ENCODE assay signal across 9 cellular contexts in the genomic region with DNA sequence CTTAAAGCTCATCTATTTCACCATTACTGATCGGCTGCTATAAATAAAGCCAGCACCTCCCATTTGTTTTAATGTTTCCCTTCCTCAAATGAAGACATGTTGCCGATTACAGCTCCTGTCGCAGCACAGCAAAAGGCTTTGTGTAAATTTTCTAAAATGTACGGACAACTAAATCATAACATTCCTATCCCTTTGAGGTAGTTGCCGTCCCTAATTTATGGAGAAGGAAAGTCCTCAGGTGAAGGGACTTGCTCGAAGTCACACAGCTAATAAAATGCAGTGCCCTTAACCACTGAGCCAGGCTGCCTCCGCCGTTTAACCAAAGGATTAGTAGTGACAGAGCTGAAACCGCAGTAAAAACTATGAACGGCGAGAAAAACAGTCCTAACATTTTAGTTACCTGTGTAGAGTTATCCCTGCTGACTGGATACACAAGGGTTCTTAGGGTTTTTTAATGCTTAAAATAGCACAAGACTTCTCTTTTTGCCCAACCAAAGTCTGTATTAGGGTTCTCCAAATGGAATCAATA. TPM values are rescaled to one million over a fixed set of nuclear protein-coding genes. Genes with fewer than 3 reads are reported as not detected.
DNase-seq lines count a peak whose midpoint lies in the region; ATAC-seq and TF ChIP-seq lines count a peak whose summit lies in the region.
"Had no signal": no experiment of that assay in that cellular context is flagged by ENCODE, and none has a peak within 500 bp of the region (broad histone marks: within the 10 kb centered on the region; RNA-seq: fewer than 3 reads in every experiment).

No MANE protein-coding gene starts in this region.

- H3K27me3 Mint-ChIP-seq in CD8-positive, alpha-beta T cell (ENCODE audit: low read depth), result no peaks in the 10 kb centered on the region

- DNase-seq in CD8-positive, alpha-beta T cell, result peak in 2 of 7 experiments; percentile 24 to 29
- DNase-seq in Karpas-422 (no peak), body of pancreas (no peak), dedifferentiated amniotic fluid mesenchymal stem cell (ENCODE audit: extremely low spot score) (no peak), G401 (ENCODE audit: low spot score) (no peak), D341Med (ENCODE audit: low spot score) (no peak)

- H3K4me3 ChIP-seq in CD8-positive, alpha-beta T cell (ENCODE audit: low read depth, low read length), result peak overlapping the region; percentile 59
- H3K4me3 ChIP-seq in Karpas-422 (ENCODE audit: low read length), result peak overlapping the region; percentile 83
- H3K4me3 ChIP-seq in body of pancreas, result peak overlapping the region; percentile 76 to 93
- H3K4me3 ChIP-seq in mesodermal cell (ENCODE audit: extremely low read depth, insufficient read depth, low read length, poor library complexity, severe bottlenecking), result peak overlapping the region; percentile 80

- no peaks in the 10 kb centered on the region for H3K9me3 ChIP-seq in CD8-positive, alpha-beta T cell (ENCODE audit: low read length)
- H3K9me3 ChIP-seq in Karpas-422 (ENCODE audit: low read length), result no peaks in the 10 kb centered on the region
- H3K9me3 ChIP-seq in body of pancreas, result no peaks in the 10 kb centered on the region
- peaks cover 4% of the 10 kb centered on the region for H3K9me3 ChIP-seq in mesodermal cell (ENCODE audit: control insufficient read depth, low read length)

- CTCF ChIA-PET in CD8-positive, alpha-beta T cell (lab: Charles Lee), result interaction anchor here (0.8 to 3.6 kb wide), 10 partner anchors 8 to 140 kb away, joined by 3 to 20 read pairs (median 4); a partner anchor contains a TSS

- POLR2A ChIA-PET in CD8-positive, alpha-beta T cell (lab: Charles Lee), result interaction anchor here (0.6 to 1.9 kb wide), 6 partner anchors 9 to 32 kb away, joined by 3 to 8 read pairs (median 5); a partner anchor contains a TSS

- peak overlapping the region; percentile 87 for H3K4me3 Mint-ChIP-seq in CD8-positive, alpha-beta T cell

- 1 to 2% methylated on average over 11 of the region's 11 CpGs for WGBS in body of pancreas, 2 donors
- 4 to 7% methylated on average over 8 to 10 of the region's 11 CpGs for WGBS in mesodermal cell (ENCODE audit: insufficient coverage in 2 of 2), 2 experiments

- H4K20me1 ChIP-seq in Karpas-422 (ENCODE audit: insufficient read depth, low read depth, low read length), result no peaks in the 10 kb centered on the region

- H3K9me2 ChIP-seq in Karpas-422 (replicated peaks; ENCODE audit: insufficient read depth, low read length), result no peaks in the 10 kb centered on the region

- TF ChIP-seq CTCF in CD8-positive, alpha-beta T cell (IDR thresholded peaks at IDR 0.05), result no peak
- no peak for TF ChIP-seq CTCF in body of pancreas (IDR thresholded peaks at IDR 0.05)

- in situ Hi-C loops in G401 (cut with HindIII; ENCODE audit: low sequenced_read_pairs), result no loop called here

- no peaks in the 10 kb centered on the region for H3K27me3 ChIP-seq in CD8-positive, alpha-beta T cell (ENCODE audit: insufficient read depth, low read length)
- no peaks in the 10 kb centered on the region for H3K27me3 ChIP-seq in Karpas-422 (ENCODE audit: low read length)
- no peaks in the 10 kb centered on the region for H3K27me3 ChIP-seq in body of pancreas

- intact Hi-C loops in CD8-positive, alpha-beta T cell (cut with DNase I, micrococcal nuclease), result loop anchor here (1.0 to 10.0 kb wide), 3 partner anchors 152 to 717 kb away; no protein-coding TSS in a partner anchor
- intact Hi-C loops in body of pancreas (cut with DNase I), result no loop called here

- peak; percentile 30 for ATAC-seq in CD8-positive, alpha-beta T cell
- ATAC-seq in body of pancreas, result no peak
- ATAC-seq in GM21390 (IDR thresholded peaks at IDR 0.05; ENCODE audit: unreplicated experiment), result no peak

- H3K36me3 Mint-ChIP-seq in CD8-positive, alpha-beta T cell, result peaks cover 23% of the 10 kb centered on the region

- peak overlapping the region; percentile 75 for H2AFZ ChIP-seq in Karpas-422 (ENCODE audit: low read length)

- no peaks in the 10 kb centered on the region for H3K36me3 ChIP-seq in CD8-positive, alpha-beta T cell (ENCODE audit: insufficient read depth, low read length)
- H3K36me3 ChIP-seq in Karpas-422 (ENCODE audit: insufficient read depth, low read length) (no peaks in the 10 kb centered on the region), body of pancreas (replicated peaks in 1 of 2; ENCODE audit: insufficient read depth in 1 of 2, low read depth in 2 of 2) (peaks cover 0 to 13% of the 10 kb centered on the region in 2 donors), mesodermal cell (ENCODE audit: control insufficient read depth, insufficient read depth, low read length) (peaks cover 18% of the 10 kb centered on the region)

- H3K4me1 ChIP-seq in CD8-positive, alpha-beta T cell (ENCODE audit: insufficient read depth, low read length), result peaks cover 8% of the 10 kb centered on the region
- H3K4me1 ChIP-seq in Karpas-422 (ENCODE audit: low read length) (peaks cover 12% of the 10 kb centered on the region), body of pancreas (peaks cover 18% of the 10 kb centered on the region), mesodermal cell (ENCODE audit: control insufficient read depth, insufficient read depth, low read length, poor library complexity, severe bottlenecking) (peaks cover 6% of the 10 kb centered on the region)

- H3K4me2 ChIP-seq in Karpas-422 (ENCODE audit: low read depth, low read length, poor library complexity, severe bottlenecking), result peak overlapping the region; percentile 98

- no peak for TF ChIP-seq POLR2A in body of pancreas (IDR thresholded peaks at IDR 0.05)

- H3K27ac ChIP-seq in CD8-positive, alpha-beta T cell (ENCODE audit: low read depth, low read length), result peak overlapping the region; percentile 55
- H3K27ac ChIP-seq in Karpas-422 (ENCODE audit: low read length), result no peak overlapping the region
- peak overlapping the region; percentile 72 to 96 (median 89) for H3K27ac ChIP-seq in body of pancreas
- H3K27ac ChIP-seq in mesodermal cell (ENCODE audit: low read depth, low read length, severe bottlenecking), result peak overlapping the region; percentile 23

- peak overlapping the region; percentile 79 for H3K9ac ChIP-seq in Karpas-422 (ENCODE audit: low read length)

- H3K27ac Mint-ChIP-seq in CD8-positive, alpha-beta T cell, result peak overlapping the region; percentile 85

- H3K79me2 ChIP-seq in Karpas-422 (ENCODE audit: low read length), result no peaks in the 10 kb centered on the region

- H3K9me3 Mint-ChIP-seq in CD8-positive, alpha-beta T cell, result no peaks in the 10 kb centered on the region

- peaks cover 9% of the 10 kb centered on the region for H3K4me1 Mint-ChIP-seq in CD8-positive, alpha-beta T cell (ENCODE audit: low read depth)

RNA-seq across cellular contexts. Expression of a gene that starts 0.9 kb away (rescaled TPM):
- 1 to 10 TPM; 8.0 to 8.3 TPM for total RNA-seq in CD8-positive, alpha-beta T cell
- total RNA-seq in Karpas-422 (2014; rRNA removed; shearing (Covaris generic); ENCODE audit: low replicate concordance), result 4.0 and 8.5 TPM in 2 replicates
- total RNA-seq in body of pancreas, result 10 to 100 TPM; 40.9 to 67.5 TPM
- 27.2 TPM for polyA plus RNA-seq in mesodermal cell (2013, experiment 1 of 2)
- polyA plus RNA-seq in mesodermal cell (2013, experiment 2 of 2), result 27.7 TPM
- 53.3 and 57.1 TPM in 2 replicates for total RNA-seq in G401 (2014; rRNA removed; shearing (Covaris generic))

RNA-seq across cellular contexts. Expression of a gene that starts 27.0 kb away (rescaled TPM):
- 100 to 1,000 TPM in 1 of 2 experiments, 10 to 100 TPM in 1; 97.5 to 114 TPM for total RNA-seq in CD8-positive, alpha-beta T cell
- 141 and 161 TPM in 2 replicates for total RNA-seq in Karpas-422 (2014; rRNA removed; shearing (Covaris generic); ENCODE audit: low replicate concordance)
- 100 to 1,000 TPM in 1 of 2 donors, 10 to 100 TPM in 1; 76.8 to 114 TPM for total RNA-seq in body of pancreas
- 255 TPM for polyA plus RNA-seq in mesodermal cell (2013, experiment 1 of 2)
- 225 TPM for polyA plus RNA-seq in mesodermal cell (2013, experiment 2 of 2)
- 389 and 401 TPM in 2 replicates for total RNA-seq in G401 (2014; rRNA removed; shearing (Covaris generic))

RNA-seq across cellular contexts. Expression of a gene that starts 45.2 kb away (rescaled TPM):
- not detected for total RNA-seq in CD8-positive, alpha-beta T cell
- not detected in 2 replicates for total RNA-seq in Karpas-422 (2014; rRNA removed; shearing (Covaris generic); ENCODE audit: low replicate concordance)
- not detected for total RNA-seq in body of pancreas
- polyA plus RNA-seq in mesodermal cell (2013, experiment 1 of 2), result 1.3 TPM
- 1.3 TPM for polyA plus RNA-seq in mesodermal cell (2013, experiment 2 of 2)
- total RNA-seq in G401 (2014; rRNA removed; shearing (Covaris generic)), result not detected in 2 replicates
- total RNA-seq: SK-MEL-5 had no signal
